ENCODE assay signal across 15 cellular contexts in genomic region chr19:4386038-4386782, GRCh38. TPM values are rescaled to one million over a fixed set of nuclear protein-coding genes. Genes with fewer than 3 reads are reported as not detected.
DNase-seq lines count a peak whose midpoint lies in the region; ATAC-seq and TF ChIP-seq lines count a peak whose summit lies in the region.
"Had no signal": no experiment of that assay in that cellular context is flagged by ENCODE, and none has a peak within 500 bp of the region (broad histone marks: within the 10 kb centered on the region; RNA-seq: fewer than 3 reads in every experiment).

No MANE protein-coding gene starts in this region.

- peaks cover 22% of the 10 kb centered on the region for H3F3A ChIP-seq in GM23248 (ENCODE audit: insufficient read depth)

- peaks cover 25% of the 10 kb centered on the region for H3K36me3 Mint-ChIP-seq in activated CD4-positive, alpha-beta T cell treated with anti-CD3 and anti-CD28 coated beads, Interleukin-2, amount 10 ng/mL, durations not matched to agents 24 days and 14 days (ENCODE audit: low read depth)

- no peak overlapping the region for H3K4me2 ChIP-seq in GM23248 (ENCODE audit: unreplicated experiment)

- H3K27ac Mint-ChIP-seq in activated CD4-positive, alpha-beta T cell treated with anti-CD3 and anti-CD28 coated beads, Interleukin-2, amount 10 ng/mL, durations not matched to agents 24 days and 14 days, result no peak overlapping the region
- H3K27ac Mint-ChIP-seq: activated CD4-positive, alpha-beta memory T cell treated with anti-CD3 and anti-CD28 coated beads, Interleukin-2, amount 10 ng/mL, durations not matched to agents 7 days and 5 days had no signal

- H2AFZ ChIP-seq in GM23248, result no peak overlapping the region
- H2AFZ ChIP-seq: parathyroid adenoma had no signal

- no peak for TF ChIP-seq POLR2A in vagina (IDR thresholded peaks at IDR 0.05)

- H3K9ac ChIP-seq in GM23248, result peak overlapping the region; percentile 32; the same call in 1 of the 2 replicates
- H3K9ac ChIP-seq: parathyroid adenoma had no signal

- H3K27ac ChIP-seq in GM23248 (0 out of 2 replicates have a peak overlapping the region, but pooled peaks have one; percentile 5), psoas muscle (no peak overlapping the region), vagina (no peak overlapping the region)
- H3K27ac ChIP-seq: parathyroid adenoma had no signal

- no peak for ATAC-seq in psoas muscle

- intact Hi-C loops in head of caudate nucleus (cut with DNase I) (no loop called here), psoas muscle (cut with DNase I) (no loop called here), vagina (cut with DNase I) (no loop called here)
- intact Hi-C loops in activated CD4-positive, alpha-beta T cell treated with anti-CD3 and anti-CD28 coated beads, Interleukin-2, amount 10 ng/mL, durations not matched to agents 24 days and 14 days (cut with micrococcal nuclease), result no loop called here

- H3K79me2 ChIP-seq in GM23248 (ENCODE audit: insufficient read depth), result peaks cover 100% of the 10 kb centered on the region

- peak; percentile 53 for DNase-seq in GM23248
- peak; percentile 43 for DNase-seq in astrocyte of the spinal cord (ENCODE audit: low read depth, low spot score)
- DNase-seq in head of caudate nucleus, result peak in 40 of 42 donors; percentile 41 to 85 (median 71)
- peak; percentile 15 to 44 for DNase-seq in psoas muscle
- no peak for DNase-seq in NAMALWA (ENCODE audit: low spot score)
- no peak for DNase-seq in vagina (ENCODE audit: extremely low spot score in 2 of 2)
- no peak for DNase-seq in NOMO-1 treated with DMSO at 0.1 percent for 48 hours (lab: John Stamatoyannopoulos, UW; ENCODE audit: unreplicated experiment)
- no peak for DNase-seq in activated CD4-positive, alpha-beta T cell treated with anti-CD3 and anti-CD28 coated beads, Interleukin-2, amount 10 ng/mL, durations not matched to agents 24 days and 14 days
- DNase-seq: activated CD4-positive, alpha-beta memory T cell treated with anti-CD3 and anti-CD28 coated beads, Interleukin-2, amount 10 ng/mL, durations not matched to agents 7 days and 5 days; activated gamma-delta T cell; CD4-positive, alpha-beta memory T cell; GDM1; NCI-H510A; RPMI8226 had no signal

- TF ChIP-seq CTCF in astrocyte of the spinal cord (IDR thresholded peaks at IDR 0.05; ENCODE audit: low read depth, low read length) (peak; percentile 38), psoas muscle (IDR thresholded peaks at IDR 0.05) (no peak), vagina (IDR thresholded peaks at IDR 0.05) (no peak)

- peaks cover 27% of the 10 kb centered on the region for H3K4me1 Mint-ChIP-seq in activated CD4-positive, alpha-beta T cell treated with anti-CD3 and anti-CD28 coated beads, Interleukin-2, amount 10 ng/mL, durations not matched to agents 24 days and 14 days

- no peaks in the 10 kb centered on the region; the same call in 1 of the 2 replicates for H3K36me3 ChIP-seq in GM23248 (ENCODE audit: low read depth)
- peaks cover 0 to 27% of the 10 kb centered on the region in 2 donors for H3K36me3 ChIP-seq in psoas muscle (ENCODE audit: insufficient read depth in 1 of 2, low read depth in 1 of 2)
- peaks cover 0 to 7% of the 10 kb centered on the region in 2 donors for H3K36me3 ChIP-seq in vagina

- H3K27me3 ChIP-seq in GM23248 (replicated peaks; ENCODE audit: insufficient read depth) (no peaks in the 10 kb centered on the region), psoas muscle (ENCODE audit: insufficient read depth in 3 of 3, low read length in 2 of 3) (no peaks in the 10 kb centered on the region), vagina (no peaks in the 10 kb centered on the region)

- no peaks in the 10 kb centered on the region for H3K27me3 Mint-ChIP-seq in activated CD4-positive, alpha-beta T cell treated with anti-CD3 and anti-CD28 coated beads, Interleukin-2, amount 10 ng/mL, durations not matched to agents 24 days and 14 days
- H3K27me3 Mint-ChIP-seq: activated CD4-positive, alpha-beta memory T cell treated with anti-CD3 and anti-CD28 coated beads, Interleukin-2, amount 10 ng/mL, durations not matched to agents 7 days and 5 days; CD4-positive, alpha-beta memory T cell had no signal

- H4K20me1 ChIP-seq in GM23248 (ENCODE audit: insufficient read depth), result peaks cover 16% of the 10 kb centered on the region; the same call in 1 of the 2 replicates

- peaks cover 37% of the 10 kb centered on the region for H3K4me1 ChIP-seq in GM23248 (ENCODE audit: insufficient read depth)
- H3K4me1 ChIP-seq in psoas muscle, result peaks cover 53% of the 10 kb centered on the region
- H3K4me1 ChIP-seq in vagina, result peaks cover 61% of the 10 kb centered on the region

- no peak overlapping the region for H3K4me3 Mint-ChIP-seq in activated CD4-positive, alpha-beta T cell treated with anti-CD3 and anti-CD28 coated beads, Interleukin-2, amount 10 ng/mL, durations not matched to agents 24 days and 14 days
- H3K4me3 Mint-ChIP-seq: activated CD4-positive, alpha-beta memory T cell treated with anti-CD3 and anti-CD28 coated beads, Interleukin-2, amount 10 ng/mL, durations not matched to agents 7 days and 5 days; CD4-positive, alpha-beta memory T cell had no signal

- H3K9me3 ChIP-seq in GM23248 (ENCODE audit: low read depth) (no peaks in the 10 kb centered on the region), psoas muscle (no peaks in the 10 kb centered on the region), vagina (no peaks in the 10 kb centered on the region)

- H3K9me2 ChIP-seq in GM23248 (ENCODE audit: insufficient read depth), result no peaks in the 10 kb centered on the region

- in situ Hi-C loops in GM23248 (cut with MboI), result no loop called here
- in situ Hi-C loops in astrocyte of the spinal cord (cut with HindIII; ENCODE audit: low sequenced_read_pairs), result no loop called here

- 70% methylated on average over 10 to 13 of the region's 13 CpGs for WGBS in GM23248 (ENCODE audit: low coverage in 1 of 2, low lambda C conversion rate in 2 of 2, missing lambda C conversion rate in 2 of 2), 2 experiments
- WGBS in psoas muscle, 3 donors, result 73 to 86% (median 76%) methylated on average over 13 of the region's 13 CpGs

- H3K9me3 Mint-ChIP-seq in activated CD4-positive, alpha-beta T cell treated with anti-CD3 and anti-CD28 coated beads, Interleukin-2, amount 10 ng/mL, durations not matched to agents 24 days and 14 days, result no peaks in the 10 kb centered on the region
- H3K9me3 Mint-ChIP-seq: activated CD4-positive, alpha-beta memory T cell treated with anti-CD3 and anti-CD28 coated beads, Interleukin-2, amount 10 ng/mL, durations not matched to agents 7 days and 5 days; CD4-positive, alpha-beta memory T cell had no signal

- no peak overlapping the region for H3K4me3 ChIP-seq in GM23248
- H3K4me3 ChIP-seq in astrocyte of the spinal cord (ENCODE audit: low read depth, low read length), result no peak overlapping the region
- H3K4me3 ChIP-seq in psoas muscle, result no peak overlapping the region
- H3K4me3 ChIP-seq in vagina, result no peak overlapping the region

RNA-seq across cellular contexts. Expression of gene SH3GL1, which starts 14.1 kb away (rescaled TPM):
- total RNA-seq in GM23248 (2014; rRNA removed; shearing (Covaris generic)), result 114 and 141 TPM in 2 replicates
- polyA plus RNA-seq in GM23248 (2016; fragmentation: Nextera tagmentation; extraction: Ambion mirVana) (151 and 159 TPM in 2 replicates), psoas muscle (10 to 100 TPM; 18.2 to 85.6 (median 27.1) TPM)
- total RNA-seq in psoas muscle (10 to 100 TPM; 16.0 to 26.6 (median 21.6) TPM), vagina (65.6 TPM)
- total RNA-seq in activated CD4-positive, alpha-beta T cell treated with anti-CD3 and anti-CD28 coated beads, Interleukin-2, amount 10 ng/mL, durations not matched to agents 24 days and 14 days, result 53.8 and 56.8 TPM in 2 replicates

RNA-seq across cellular contexts. Expression of gene CHAF1A, which starts 16.2 kb away (rescaled TPM):
- 9.1 and 11.6 TPM in 2 replicates for total RNA-seq in GM23248 (2014; rRNA removed; shearing (Covaris generic))
- polyA plus RNA-seq in GM23248 (2016; fragmentation: Nextera tagmentation; extraction: Ambion mirVana), result 11.9 and 12.6 TPM in 2 replicates
- 10 to 100 TPM in 1 of 4 donors, 1 to 10 TPM in 3; 5.6 to 10.3 (median 7.7) TPM for total RNA-seq in psoas muscle
- 10 to 100 TPM in 1 of 3 donors, 1 to 10 TPM in 2; 5.9 to 12.8 (median 6.4) TPM for polyA plus RNA-seq in psoas muscle
- 21.4 TPM for total RNA-seq in vagina
- 99.4 and 103 TPM in 2 replicates for total RNA-seq in activated CD4-positive, alpha-beta T cell treated with anti-CD3 and anti-CD28 coated beads, Interleukin-2, amount 10 ng/mL, durations not matched to agents 24 days and 14 days

RNA-seq across cellular contexts. Expression of gene MPND, which starts 42.8 kb away (rescaled TPM):
- total RNA-seq in GM23248 (2014; rRNA removed; shearing (Covaris generic)), result 3.0 and 6.2 TPM in 2 replicates
- polyA plus RNA-seq in GM23248 (2016; fragmentation: Nextera tagmentation; extraction: Ambion mirVana) (5.0 and 8.4 TPM in 2 replicates), psoas muscle (10 to 100 TPM in 1 of 3 donors, 1 to 10 TPM in 2; 7.4 to 12.4 (median 9.7) TPM)
- total RNA-seq in psoas muscle (10 to 100 TPM; 10.3 to 16.4 (median 13.2) TPM), vagina (10.1 TPM)
- total RNA-seq in activated CD4-positive, alpha-beta T cell treated with anti-CD3 and anti-CD28 coated beads, Interleukin-2, amount 10 ng/mL, durations not matched to agents 24 days and 14 days, result 20.6 and 21.0 TPM in 2 replicates

RNA-seq across cellular contexts. Expression of gene STAP2, which starts 47.6 kb away (rescaled TPM):
- total RNA-seq in GM23248 (2014; rRNA removed; shearing (Covaris generic)), result 1.8 and 6.4 TPM in 2 replicates
- polyA plus RNA-seq in GM23248 (2016; fragmentation: Nextera tagmentation; extraction: Ambion mirVana), result 1.7 TPM in 2 replicates
- total RNA-seq in psoas muscle, result 1 to 10 TPM in 2 of 4 donors, under 1 TPM in 2; 0.60 to 3.7 (median 1.2) TPM
- polyA plus RNA-seq in psoas muscle, result 1 to 10 TPM in 1 of 3 donors, under 1 TPM in 2; 0.31 to 1.2 (median 0.53) TPM
- total RNA-seq in vagina, result 29.2 TPM
- 14.2 and 16.8 TPM in 2 replicates for total RNA-seq in activated CD4-positive, alpha-beta T cell treated with anti-CD3 and anti-CD28 coated beads, Interleukin-2, amount 10 ng/mL, durations not matched to agents 24 days and 14 days

Comparison
In these comparisons a context has a peak if more than half of its experiments do, and no peak if none do; other contexts are left out.
1. DNase-seq: peak in GM23248 (single experiment), astrocyte of the spinal cord (single experiment), head of caudate nucleus (40 of 42) and psoas muscle (2 of 2); none in NAMALWA (single experiment), vagina (0 of 2), NOMO-1 treated with DMSO at 0.1 percent for 48 hours (single experiment) and activated CD4-positive, alpha-beta T cell treated with anti-CD3 and anti-CD28 coated beads, Interleukin-2, amount 10 ng/mL, durations not matched to agents 24 days and 14 days (single experiment).